Comparison of ENCODE assay signal across 8 cellular contexts in the genomic region with DNA sequence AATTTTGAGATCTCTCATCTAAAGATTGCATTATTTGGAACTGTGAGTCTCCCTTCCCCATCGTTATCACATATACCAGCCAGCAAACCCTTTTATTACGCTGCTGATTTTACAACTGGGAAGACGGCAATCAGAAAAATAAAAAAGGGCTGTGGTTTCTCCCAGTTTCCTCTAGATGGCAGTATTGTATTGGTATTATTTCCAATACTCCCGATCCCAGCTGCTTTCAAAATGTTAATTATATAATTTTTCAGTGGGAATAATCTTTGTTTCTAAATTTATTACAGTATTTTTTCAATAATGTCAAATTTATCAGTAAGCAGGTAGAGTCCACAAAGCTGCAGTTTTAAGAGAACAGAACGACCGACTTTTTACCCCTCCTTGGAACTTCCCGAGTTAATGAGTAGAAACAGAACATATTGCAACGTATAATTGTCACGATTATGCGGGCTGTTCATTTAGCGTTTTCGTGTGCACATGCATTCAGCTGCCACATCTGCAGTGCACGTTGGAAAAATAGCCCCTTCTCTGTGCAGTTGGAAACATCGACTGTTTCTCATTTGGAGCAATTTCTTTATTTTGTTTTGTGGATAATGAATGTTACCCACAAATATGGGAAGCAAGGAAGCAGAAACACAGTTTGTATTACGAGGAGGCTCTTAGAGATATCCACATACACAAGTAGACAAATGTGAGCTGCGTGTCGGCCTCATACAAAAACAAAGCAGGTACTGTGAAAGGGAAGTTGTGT.
DNase-seq lines count a peak whose midpoint lies in the region; ATAC-seq and TF ChIP-seq lines count a peak whose summit lies in the region.

No MANE protein-coding gene starts in this region.

- H3K4me1 Mint-ChIP-seq in nephron progenitor cell: peaks cover 8% of the 10 kb centered on the region

- H3K4me1 ChIP-seq in DND-41 (ENCODE audit: insufficient read depth, low read length): no peaks in the 10 kb centered on the region; the same call in 1 of the 2 replicates
- H3K4me1 ChIP-seq in endocrine pancreas (ENCODE audit: control insufficient read depth, insufficient read depth, low read length): peaks cover 5% of the 10 kb centered on the region

- no peak overlapping the region for H2AFZ ChIP-seq in DND-41 (ENCODE audit: low read depth, low read length)

- peak; percentile 82 for TF ChIP-seq CTCF in DND-41 (IDR thresholded peaks at IDR 0.05; ENCODE audit: borderline replicate concordance, extremely low read depth, low read length, poor library complexity, severe bottlenecking)
- TF ChIP-seq CTCF in nephron progenitor cell (IDR thresholded peaks at IDR 0.05): peak; percentile 75

- ATAC-seq in DND-41 (ENCODE audit: insufficient read depth, low read depth) (no peak; the same call in 2 of the 3 replicates), HG02870 (IDR thresholded peaks at IDR 0.05; ENCODE audit: unreplicated experiment) (peak; percentile 45), GM21717 (IDR thresholded peaks at IDR 0.05; ENCODE audit: unreplicated experiment) (no peak)

- H3K27ac Mint-ChIP-seq in nephron progenitor cell: no peak overlapping the region

- no peak overlapping the region for H3K4me3 ChIP-seq in DND-41 (ENCODE audit: low read depth in 1 of 2, low read length in 2 of 2)
- peak overlapping the region; percentile 88 for H3K4me3 ChIP-seq in endocrine pancreas (ENCODE audit: control insufficient read depth, insufficient read depth, low read length)

- H3K27me3 ChIP-seq in DND-41 (ENCODE audit: insufficient read depth, low read length, poor library complexity) (peaks cover 22% of the 10 kb centered on the region), endocrine pancreas (ENCODE audit: control insufficient read depth, insufficient read depth, low read length) (peaks cover 3% of the 10 kb centered on the region)

- H4K20me1 ChIP-seq in DND-41 (ENCODE audit: insufficient read depth, low read length): no peaks in the 10 kb centered on the region

- H3K36me3 ChIP-seq in DND-41 (ENCODE audit: insufficient read depth, low read length) (no peaks in the 10 kb centered on the region), endocrine pancreas (ENCODE audit: control insufficient read depth, insufficient read depth, low read length) (no peaks in the 10 kb centered on the region)

- H3K36me3 Mint-ChIP-seq in nephron progenitor cell (ENCODE audit: low read depth): no peaks in the 10 kb centered on the region

- peaks cover 4% of the 10 kb centered on the region for H3K9me3 Mint-ChIP-seq in nephron progenitor cell

- H3K4me2 ChIP-seq in DND-41 (ENCODE audit: insufficient read depth, low read length): no peak overlapping the region; the same call in 1 of the 2 replicates

- H3K4me3 Mint-ChIP-seq in nephron progenitor cell: no peak overlapping the region

- peaks cover 5% of the 10 kb centered on the region for H3K9me3 ChIP-seq in DND-41 (ENCODE audit: insufficient read depth, low read length, severe bottlenecking)
- no peaks in the 10 kb centered on the region for H3K9me3 ChIP-seq in endocrine pancreas (ENCODE audit: control insufficient read depth, low read length)

- peaks cover 6% of the 10 kb centered on the region for H3K27me3 Mint-ChIP-seq in nephron progenitor cell (ENCODE audit: low read depth, poor library complexity)

- no peaks in the 10 kb centered on the region for H3K79me2 ChIP-seq in DND-41 (ENCODE audit: insufficient read depth, low read length)

- no peak overlapping the region for H3K27ac ChIP-seq in DND-41 (ENCODE audit: low read length)

- DNase-seq in DND-41: no peak
- DNase-seq in OCI-M2 (lab: John Stamatoyannopoulos, UW; ENCODE audit: unreplicated experiment): peak; percentile 55
- DNase-seq in nephron progenitor cell: no peak
- no peak for DNase-seq in stimulated activated CD4-positive, alpha-beta T cell treated with anti-CD3 and anti-CD28 coated beads, Interleukin-2, amount 100 ng/mL, for 24 hours
- no peak for DNase-seq in T-helper 9 cell

- H3K9ac ChIP-seq in DND-41 (ENCODE audit: low read depth, low read length): no peak overlapping the region
- peak overlapping the region; percentile 56 for H3K9ac ChIP-seq in endocrine pancreas (ENCODE audit: control insufficient read depth, insufficient read depth, low read length)
